ENCODE assay signal across 1 cellular context in the genomic region with DNA sequence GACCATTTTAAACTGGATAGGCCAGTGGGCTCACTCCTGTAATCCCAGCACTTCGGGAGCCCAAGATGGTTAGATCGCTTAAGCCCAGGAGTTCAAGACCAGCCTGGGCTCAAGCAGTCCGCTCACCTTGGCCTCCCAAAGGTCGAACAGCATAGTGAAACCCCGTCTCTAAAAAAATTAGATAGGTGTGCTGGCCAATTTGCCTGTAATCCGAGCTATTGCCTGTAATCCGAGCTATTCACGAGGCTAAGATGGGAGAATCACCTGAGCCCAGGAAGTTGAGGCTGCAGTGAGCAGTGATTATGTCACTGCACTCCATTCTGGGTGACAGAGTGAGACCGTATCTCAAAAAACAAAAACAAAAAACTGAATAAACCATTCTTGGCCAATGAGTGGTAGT.
TF ChIP-seq lines count a peak whose summit lies in the region.

No MANE protein-coding gene starts in this region.

TF ChIP-seq in HCT116, 20 proteins besides CTCF, POLR2A, EP300 and RAD21 (continued from another document):
- TF ChIP-seq, protein P1, sequence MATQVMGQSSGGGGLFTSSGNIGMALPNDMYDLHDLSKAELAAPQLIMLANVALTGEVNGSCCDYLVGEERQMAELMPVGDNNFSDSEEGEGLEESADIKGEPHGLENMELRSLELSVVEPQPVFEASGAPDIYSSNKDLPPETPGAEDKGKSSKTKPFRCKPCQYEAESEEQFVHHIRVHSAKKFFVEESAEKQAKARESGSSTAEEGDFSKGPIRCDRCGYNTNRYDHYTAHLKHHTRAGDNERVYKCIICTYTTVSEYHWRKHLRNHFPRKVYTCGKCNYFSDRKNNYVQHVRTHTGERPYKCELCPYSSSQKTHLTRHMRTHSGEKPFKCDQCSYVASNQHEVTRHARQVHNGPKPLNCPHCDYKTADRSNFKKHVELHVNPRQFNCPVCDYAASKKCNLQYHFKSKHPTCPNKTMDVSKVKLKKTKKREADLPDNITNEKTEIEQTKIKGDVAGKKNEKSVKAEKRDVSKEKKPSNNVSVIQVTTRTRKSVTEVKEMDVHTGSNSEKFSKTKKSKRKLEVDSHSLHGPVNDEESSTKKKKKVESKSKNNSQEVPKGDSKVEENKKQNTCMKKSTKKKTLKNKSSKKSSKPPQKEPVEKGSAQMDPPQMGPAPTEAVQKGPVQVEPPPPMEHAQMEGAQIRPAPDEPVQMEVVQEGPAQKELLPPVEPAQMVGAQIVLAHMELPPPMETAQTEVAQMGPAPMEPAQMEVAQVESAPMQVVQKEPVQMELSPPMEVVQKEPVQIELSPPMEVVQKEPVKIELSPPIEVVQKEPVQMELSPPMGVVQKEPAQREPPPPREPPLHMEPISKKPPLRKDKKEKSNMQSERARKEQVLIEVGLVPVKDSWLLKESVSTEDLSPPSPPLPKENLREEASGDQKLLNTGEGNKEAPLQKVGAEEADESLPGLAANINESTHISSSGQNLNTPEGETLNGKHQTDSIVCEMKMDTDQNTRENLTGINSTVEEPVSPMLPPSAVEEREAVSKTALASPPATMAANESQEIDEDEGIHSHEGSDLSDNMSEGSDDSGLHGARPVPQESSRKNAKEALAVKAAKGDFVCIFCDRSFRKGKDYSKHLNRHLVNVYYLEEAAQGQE (IDR thresholded peaks at IDR 0.05; ENCODE audit: low read depth), result no peak
- TF ChIP-seq, protein P2, sequence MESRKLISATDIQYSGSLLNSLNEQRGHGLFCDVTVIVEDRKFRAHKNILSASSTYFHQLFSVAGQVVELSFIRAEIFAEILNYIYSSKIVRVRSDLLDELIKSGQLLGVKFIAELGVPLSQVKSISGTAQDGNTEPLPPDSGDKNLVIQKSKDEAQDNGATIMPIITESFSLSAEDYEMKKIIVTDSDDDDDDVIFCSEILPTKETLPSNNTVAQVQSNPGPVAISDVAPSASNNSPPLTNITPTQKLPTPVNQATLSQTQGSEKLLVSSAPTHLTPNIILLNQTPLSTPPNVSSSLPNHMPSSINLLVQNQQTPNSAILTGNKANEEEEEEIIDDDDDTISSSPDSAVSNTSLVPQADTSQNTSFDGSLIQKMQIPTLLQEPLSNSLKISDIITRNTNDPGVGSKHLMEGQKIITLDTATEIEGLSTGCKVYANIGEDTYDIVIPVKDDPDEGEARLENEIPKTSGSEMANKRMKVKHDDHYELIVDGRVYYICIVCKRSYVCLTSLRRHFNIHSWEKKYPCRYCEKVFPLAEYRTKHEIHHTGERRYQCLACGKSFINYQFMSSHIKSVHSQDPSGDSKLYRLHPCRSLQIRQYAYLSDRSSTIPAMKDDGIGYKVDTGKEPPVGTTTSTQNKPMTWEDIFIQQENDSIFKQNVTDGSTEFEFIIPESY (IDR thresholded peaks at IDR 0.05; ENCODE audit: extremely low read depth, insufficient replicate concordance, low read length), result no peak
- TF ChIP-seq ZFX (IDR thresholded peaks at IDR 0.05) (no peak), JUND (IDR thresholded peaks at IDR 0.05) (no peak), FOSL1 (IDR thresholded peaks at IDR 0.05; ENCODE audit: low read depth) (no peak), CEBPB (IDR thresholded peaks at IDR 0.05; ENCODE audit: low read depth) (no peak), EZH2 (IDR thresholded peaks at IDR 0.05) (no peak), EZH2phosphoT487 (IDR thresholded peaks at IDR 0.05; ENCODE audit: borderline replicate concordance) (no peak), YY1 (IDR thresholded peaks at IDR 0.05; ENCODE audit: extremely low read depth, insufficient replicate concordance, low read depth, low read length) (no peak), SIN3A (IDR thresholded peaks at IDR 0.05; ENCODE audit: low read depth) (no peak), POLR2AphosphoS5 (IDR thresholded peaks at IDR 0.05; ENCODE audit: low read depth, low read length) (no peak), TCF7L2 (IDR thresholded peaks at IDR 0.05; ENCODE audit: borderline replicate concordance, extremely low read depth, insufficient read depth, insufficient read length) (no peak)
- TF ChIP-seq, protein P3, sequence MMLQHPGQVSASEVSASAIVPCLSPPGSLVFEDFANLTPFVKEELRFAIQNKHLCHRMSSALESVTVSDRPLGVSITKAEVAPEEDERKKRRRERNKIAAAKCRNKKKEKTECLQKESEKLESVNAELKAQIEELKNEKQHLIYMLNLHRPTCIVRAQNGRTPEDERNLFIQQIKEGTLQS (IDR thresholded peaks at IDR 0.05), result no peak
